ENCODE assay signal across 15 cellular contexts in the genomic region with DNA sequence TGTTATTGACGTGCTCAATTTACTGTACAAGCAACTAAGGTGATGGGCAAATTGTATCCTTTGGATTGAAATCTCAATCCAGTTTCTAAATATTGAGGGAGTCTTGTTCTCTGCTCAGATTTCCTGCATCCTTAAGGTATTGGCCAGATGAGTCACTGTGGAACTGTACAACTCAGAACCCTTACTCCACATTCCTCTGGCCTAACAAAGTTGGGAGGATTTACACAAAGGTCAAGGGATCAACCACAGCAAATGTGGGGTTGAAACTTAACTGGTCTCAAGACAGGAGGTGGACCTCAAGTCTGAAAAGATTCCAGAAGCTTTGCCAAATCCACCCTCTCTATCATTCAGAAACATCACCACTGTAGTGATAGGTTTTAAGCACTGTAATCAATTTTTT.
DNase-seq lines count a peak whose midpoint lies in the region; ATAC-seq and TF ChIP-seq lines count a peak whose summit lies in the region.
"Had no signal": no experiment of that assay in that cellular context is flagged by ENCODE, and none has a peak within 500 bp of the region (broad histone marks: within the 10 kb centered on the region; RNA-seq: fewer than 3 reads in every experiment).

No MANE protein-coding gene starts in this region.

- peak in 1 of 2 experiments; percentile 30; a peak in 1 of 4 replicates for TF ChIP-seq EP300 in SK-N-SH (IDR thresholded peaks at IDR 0.05; ENCODE audit: borderline replicate concordance in 1 of 2, low read depth in 1 of 2, low read length in 1 of 2)

- H3K9ac ChIP-seq in SK-N-SH, result no peak overlapping the region

- WGBS in SK-N-SH (ENCODE audit: low lambda C conversion rate), result 27% methylated on average over 1 of the region's 1 CpG

- CTCF ChIA-PET in SK-N-SH (lab: Yijun Ruan, JAX), result no interaction called here

- POLR2A ChIA-PET in SK-N-SH (lab: Yijun Ruan, JAX), result no interaction called here

- H3K9me2 ChIP-seq in SK-N-SH, result no peaks in the 10 kb centered on the region

- DNase-seq in GM04503 (ENCODE audit: low read depth) (peak; percentile 93), SK-N-SH (no peak), fibroblast of pulmonary artery (ENCODE audit: low read depth) (peak; percentile 72), retinal pigment epithelial cell (ENCODE audit: low read depth) (peak; percentile 68), activated gamma-delta T cell (lab: John Stamatoyannopoulos, UW) (no peak), AML-193 (lab: John Stamatoyannopoulos, UW) (no peak)
- DNase-seq: activated naive CD8-positive, alpha-beta T cell treated with anti-CD3 and anti-CD28 coated beads, Interleukin-2, amount 10 ng/mL, durations not matched to agents 7 days and 5 days; effector CD8-positive, alpha-beta T cell; hippocampal formation; NCI-H1105 treated with DMSO at 0.1 percent for 48 hours; NCI-H510A treated with DMSO at 0.1 percent for 48 hours; stimulated activated CD4-positive, alpha-beta T cell treated with anti-CD3 and anti-CD28 coated beads, Interleukin-4, amount 100 ng/mL, for 1 hour had no signal

- no peaks in the 10 kb centered on the region for H3K79me2 ChIP-seq in SK-N-SH (ENCODE audit: insufficient read depth)

- no peak overlapping the region for H2AFZ ChIP-seq in SK-N-SH (ENCODE audit: low read depth)

- H4K20me1 ChIP-seq in SK-N-SH (ENCODE audit: insufficient read depth), result no peaks in the 10 kb centered on the region

- no peak overlapping the region; a peak in 1 of 4 replicates for H3K27ac ChIP-seq in SK-N-SH (ENCODE audit: low read depth in 2 of 2, low read length in 1 of 2)
- H3K27ac ChIP-seq: HL-60 had no signal

- no peak for ATAC-seq in GM18502 (IDR thresholded peaks at IDR 0.05; ENCODE audit: poor library complexity, unreplicated experiment)
- no peak for ATAC-seq in HG02870 (IDR thresholded peaks at IDR 0.05; ENCODE audit: unreplicated experiment)

- H3K27me3 ChIP-seq in SK-N-SH (ENCODE audit: insufficient read depth), result no peaks in the 10 kb centered on the region

- 0 out of 2 replicates have a peak overlapping the region, but pooled peaks have one; percentile 29 for H3K4me2 ChIP-seq in SK-N-SH

- no peaks in the 10 kb centered on the region for H3K36me3 ChIP-seq in SK-N-SH (replicated peaks in 1 of 2; ENCODE audit: control insufficient read depth in 1 of 2, insufficient read depth in 2 of 2, low read length in 1 of 2)

- H3K9me3 ChIP-seq in SK-N-SH, result no peaks in the 10 kb centered on the region

- H3K4me1 ChIP-seq in SK-N-SH (ENCODE audit: control insufficient read depth in 1 of 2, insufficient read depth in 2 of 2, low read depth in 1 of 2, low read length in 1 of 2), result peaks cover 0 to 10% of the 10 kb centered on the region in 2 experiments; a peak in 1 of 4 replicates

- no peak for TF ChIP-seq RAD21 in SK-N-SH (IDR thresholded peaks at IDR 0.05; ENCODE audit: low read length)

- H3F3A ChIP-seq in SK-N-SH (replicated peaks; ENCODE audit: insufficient read depth), result peaks cover 4% of the 10 kb centered on the region

- H3K4me3 ChIP-seq in SK-N-SH (ENCODE audit: low read depth in 2 of 2, low read length in 1 of 2), result no peak overlapping the region
- no peak overlapping the region for H3K4me3 ChIP-seq in fibroblast of pulmonary artery (replicated peaks; ENCODE audit: low read depth, low read length)
- no peak overlapping the region for H3K4me3 ChIP-seq in retinal pigment epithelial cell (ENCODE audit: low read length)

- TF ChIP-seq CTCF in SK-N-SH (IDR thresholded peaks at IDR 0.05), result no peak
- no peak for TF ChIP-seq CTCF in fibroblast of pulmonary artery (IDR thresholded peaks at IDR 0.05; ENCODE audit: low read length, missing control alignments)
- TF ChIP-seq CTCF in retinal pigment epithelial cell (conservative IDR thresholded peaks at IDR 0.05; ENCODE audit: low read depth, low read length), result no peak

TF ChIP-seq in SK-N-SH, 30 proteins besides CTCF, POLR2A, EP300 and RAD21 (continues in another document):
- TF ChIP-seq, protein P1, sequence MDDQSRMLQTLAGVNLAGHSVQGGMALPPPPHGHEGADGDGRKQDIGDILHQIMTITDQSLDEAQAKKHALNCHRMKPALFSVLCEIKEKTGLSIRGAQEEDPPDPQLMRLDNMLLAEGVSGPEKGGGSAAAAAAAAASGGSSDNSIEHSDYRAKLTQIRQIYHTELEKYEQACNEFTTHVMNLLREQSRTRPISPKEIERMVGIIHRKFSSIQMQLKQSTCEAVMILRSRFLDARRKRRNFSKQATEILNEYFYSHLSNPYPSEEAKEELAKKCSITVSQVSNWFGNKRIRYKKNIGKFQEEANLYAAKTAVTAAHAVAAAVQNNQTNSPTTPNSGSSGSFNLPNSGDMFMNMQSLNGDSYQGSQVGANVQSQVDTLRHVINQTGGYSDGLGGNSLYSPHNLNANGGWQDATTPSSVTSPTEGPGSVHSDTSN (IDR thresholded peaks at IDR 0.05), result peak; percentile 27; the same call in 1 of the 2 replicates
- TF ChIP-seq RXRA (IDR thresholded peaks at IDR 0.05; ENCODE audit: borderline replicate concordance, low read depth) (no peak; the same call in 1 of the 2 replicates), POLR2AphosphoS5 (IDR thresholded peaks at IDR 0.05; ENCODE audit: low read depth, low read length) (no peak), EZH2phosphoT487 (IDR thresholded peaks at IDR 0.05; ENCODE audit: borderline replicate concordance, low read depth) (no peak), NFIC (IDR thresholded peaks at IDR 0.05; ENCODE audit: borderline replicate concordance) (peak; percentile 55), RFX5 (IDR thresholded peaks at IDR 0.05; ENCODE audit: low read length) (no peak), FOSL2 (IDR thresholded peaks at IDR 0.05; ENCODE audit: borderline replicate concordance, low read depth) (peak; percentile 77), TEAD4 (IDR thresholded peaks at IDR 0.05; ENCODE audit: borderline replicate concordance, insufficient read depth) (no peak), ELF1 (IDR thresholded peaks at IDR 0.05) (no peak), RCOR1 (IDR thresholded peaks at IDR 0.05; ENCODE audit: low read length) (no peak), FOXJ3 (CRISPR knock-in tag; IDR thresholded peaks at IDR 0.05) (no peak), TCF12 (IDR thresholded peaks at IDR 0.05) (peak; percentile 53; the same call in 1 of the 2 replicates), SMC3 (IDR thresholded peaks at IDR 0.05; ENCODE audit: low read depth, low read length) (no peak), GABPA (IDR thresholded peaks at IDR 0.05; ENCODE audit: low read depth) (no peak), MEF2A (IDR thresholded peaks at IDR 0.05; ENCODE audit: borderline replicate concordance, low read depth) (no peak), MXI1 (IDR thresholded peaks at IDR 0.05; ENCODE audit: low read depth, low read length) (no peak)
- TF ChIP-seq, protein P2, sequence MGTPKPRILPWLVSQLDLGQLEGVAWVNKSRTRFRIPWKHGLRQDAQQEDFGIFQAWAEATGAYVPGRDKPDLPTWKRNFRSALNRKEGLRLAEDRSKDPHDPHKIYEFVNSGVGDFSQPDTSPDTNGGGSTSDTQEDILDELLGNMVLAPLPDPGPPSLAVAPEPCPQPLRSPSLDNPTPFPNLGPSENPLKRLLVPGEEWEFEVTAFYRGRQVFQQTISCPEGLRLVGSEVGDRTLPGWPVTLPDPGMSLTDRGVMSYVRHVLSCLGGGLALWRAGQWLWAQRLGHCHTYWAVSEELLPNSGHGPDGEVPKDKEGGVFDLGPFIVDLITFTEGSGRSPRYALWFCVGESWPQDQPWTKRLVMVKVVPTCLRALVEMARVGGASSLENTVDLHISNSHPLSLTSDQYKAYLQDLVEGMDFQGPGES (IDR thresholded peaks at IDR 0.05; ENCODE audit: low read depth, low read length), result no peak
- TF ChIP-seq, protein P3, sequence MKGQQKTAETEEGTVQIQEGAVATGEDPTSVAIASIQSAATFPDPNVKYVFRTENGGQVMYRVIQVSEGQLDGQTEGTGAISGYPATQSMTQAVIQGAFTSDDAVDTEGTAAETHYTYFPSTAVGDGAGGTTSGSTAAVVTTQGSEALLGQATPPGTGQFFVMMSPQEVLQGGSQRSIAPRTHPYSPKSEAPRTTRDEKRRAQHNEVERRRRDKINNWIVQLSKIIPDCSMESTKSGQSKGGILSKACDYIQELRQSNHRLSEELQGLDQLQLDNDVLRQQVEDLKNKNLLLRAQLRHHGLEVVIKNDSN (IDR thresholded peaks at IDR 0.05; ENCODE audit: borderline replicate concordance, low read depth), result no peak
- TF ChIP-seq, protein P4, sequence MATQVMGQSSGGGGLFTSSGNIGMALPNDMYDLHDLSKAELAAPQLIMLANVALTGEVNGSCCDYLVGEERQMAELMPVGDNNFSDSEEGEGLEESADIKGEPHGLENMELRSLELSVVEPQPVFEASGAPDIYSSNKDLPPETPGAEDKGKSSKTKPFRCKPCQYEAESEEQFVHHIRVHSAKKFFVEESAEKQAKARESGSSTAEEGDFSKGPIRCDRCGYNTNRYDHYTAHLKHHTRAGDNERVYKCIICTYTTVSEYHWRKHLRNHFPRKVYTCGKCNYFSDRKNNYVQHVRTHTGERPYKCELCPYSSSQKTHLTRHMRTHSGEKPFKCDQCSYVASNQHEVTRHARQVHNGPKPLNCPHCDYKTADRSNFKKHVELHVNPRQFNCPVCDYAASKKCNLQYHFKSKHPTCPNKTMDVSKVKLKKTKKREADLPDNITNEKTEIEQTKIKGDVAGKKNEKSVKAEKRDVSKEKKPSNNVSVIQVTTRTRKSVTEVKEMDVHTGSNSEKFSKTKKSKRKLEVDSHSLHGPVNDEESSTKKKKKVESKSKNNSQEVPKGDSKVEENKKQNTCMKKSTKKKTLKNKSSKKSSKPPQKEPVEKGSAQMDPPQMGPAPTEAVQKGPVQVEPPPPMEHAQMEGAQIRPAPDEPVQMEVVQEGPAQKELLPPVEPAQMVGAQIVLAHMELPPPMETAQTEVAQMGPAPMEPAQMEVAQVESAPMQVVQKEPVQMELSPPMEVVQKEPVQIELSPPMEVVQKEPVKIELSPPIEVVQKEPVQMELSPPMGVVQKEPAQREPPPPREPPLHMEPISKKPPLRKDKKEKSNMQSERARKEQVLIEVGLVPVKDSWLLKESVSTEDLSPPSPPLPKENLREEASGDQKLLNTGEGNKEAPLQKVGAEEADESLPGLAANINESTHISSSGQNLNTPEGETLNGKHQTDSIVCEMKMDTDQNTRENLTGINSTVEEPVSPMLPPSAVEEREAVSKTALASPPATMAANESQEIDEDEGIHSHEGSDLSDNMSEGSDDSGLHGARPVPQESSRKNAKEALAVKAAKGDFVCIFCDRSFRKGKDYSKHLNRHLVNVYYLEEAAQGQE (IDR thresholded peaks at IDR 0.05; ENCODE audit: low read depth, low read length), result no peak
- TF ChIP-seq, protein P5, sequence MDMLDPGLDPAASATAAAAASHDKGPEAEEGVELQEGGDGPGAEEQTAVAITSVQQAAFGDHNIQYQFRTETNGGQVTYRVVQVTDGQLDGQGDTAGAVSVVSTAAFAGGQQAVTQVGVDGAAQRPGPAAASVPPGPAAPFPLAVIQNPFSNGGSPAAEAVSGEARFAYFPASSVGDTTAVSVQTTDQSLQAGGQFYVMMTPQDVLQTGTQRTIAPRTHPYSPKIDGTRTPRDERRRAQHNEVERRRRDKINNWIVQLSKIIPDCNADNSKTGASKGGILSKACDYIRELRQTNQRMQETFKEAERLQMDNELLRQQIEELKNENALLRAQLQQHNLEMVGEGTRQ (IDR thresholded peaks at IDR 0.05; ENCODE audit: borderline replicate concordance, low read depth, low read length), result no peak

Comparison
In these comparisons a context has a peak if more than half of its experiments do, and no peak if none do; other contexts are left out.
1. DNase-seq: peak in GM04503 (single experiment), fibroblast of pulmonary artery (single experiment) and retinal pigment epithelial cell (single experiment); none in SK-N-SH (single experiment), activated gamma-delta T cell (single experiment) and AML-193 (0 of 2).